Comparison of ENCODE assay signal across 1 cellular context in genomic region chr5:146047396-146047795, GRCh38.
TF ChIP-seq lines count a peak whose summit lies in the region.

No MANE protein-coding gene starts in this region.

TF ChIP-seq in IMR-90, 13 proteins besides CTCF, POLR2A, EP300 and RAD21 (continued from another document):
- TF ChIP-seq, protein P1, sequence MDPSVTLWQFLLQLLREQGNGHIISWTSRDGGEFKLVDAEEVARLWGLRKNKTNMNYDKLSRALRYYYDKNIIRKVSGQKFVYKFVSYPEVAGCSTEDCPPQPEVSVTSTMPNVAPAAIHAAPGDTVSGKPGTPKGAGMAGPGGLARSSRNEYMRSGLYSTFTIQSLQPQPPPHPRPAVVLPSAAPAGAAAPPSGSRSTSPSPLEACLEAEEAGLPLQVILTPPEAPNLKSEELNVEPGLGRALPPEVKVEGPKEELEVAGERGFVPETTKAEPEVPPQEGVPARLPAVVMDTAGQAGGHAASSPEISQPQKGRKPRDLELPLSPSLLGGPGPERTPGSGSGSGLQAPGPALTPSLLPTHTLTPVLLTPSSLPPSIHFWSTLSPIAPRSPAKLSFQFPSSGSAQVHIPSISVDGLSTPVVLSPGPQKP (IDR thresholded peaks at IDR 0.05; ENCODE audit: borderline replicate concordance, low read depth, low read length), result no peak
- TF ChIP-seq FOS (IDR thresholded peaks at IDR 0.05; ENCODE audit: low read depth, low read length), result no peak
- TF ChIP-seq BHLHE40 (IDR thresholded peaks at IDR 0.05; ENCODE audit: low read depth, low read length), result no peak
- TF ChIP-seq, protein P2, sequence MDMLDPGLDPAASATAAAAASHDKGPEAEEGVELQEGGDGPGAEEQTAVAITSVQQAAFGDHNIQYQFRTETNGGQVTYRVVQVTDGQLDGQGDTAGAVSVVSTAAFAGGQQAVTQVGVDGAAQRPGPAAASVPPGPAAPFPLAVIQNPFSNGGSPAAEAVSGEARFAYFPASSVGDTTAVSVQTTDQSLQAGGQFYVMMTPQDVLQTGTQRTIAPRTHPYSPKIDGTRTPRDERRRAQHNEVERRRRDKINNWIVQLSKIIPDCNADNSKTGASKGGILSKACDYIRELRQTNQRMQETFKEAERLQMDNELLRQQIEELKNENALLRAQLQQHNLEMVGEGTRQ (IDR thresholded peaks at IDR 0.05; ENCODE audit: low read depth, low read length), result no peak
- no peak for TF ChIP-seq RCOR1 (IDR thresholded peaks at IDR 0.05; ENCODE audit: insufficient replicate concordance, low read length)
- no peak for TF ChIP-seq SMC3 (IDR thresholded peaks at IDR 0.05; ENCODE audit: low read depth, low read length)
TF ChIP-seq in IMR-90: peak in this region for 0.
